ENCODE assay signal across 10 cellular contexts in genomic region chr1:116503535-116504307, GRCh38.
DNase-seq lines count a peak whose midpoint lies in the region; ATAC-seq and TF ChIP-seq lines count a peak whose summit lies in the region.
"Had no signal": no experiment of that assay in that cellular context is flagged by ENCODE, and none has a peak within 500 bp of the region (broad histone marks: within the 10 kb centered on the region; RNA-seq: fewer than 3 reads in every experiment).

No MANE protein-coding gene starts in this region.

- peak overlapping the region; percentile 78 for H3K4me2 ChIP-seq in Loucy (ENCODE audit: low read depth, low read length, poor library complexity, severe bottlenecking)

- peak overlapping the region; percentile 51 for H3K4me3 ChIP-seq in Loucy (ENCODE audit: low read length, poor library complexity, severe bottlenecking)
- no peak overlapping the region for H3K4me3 ChIP-seq in naive thymus-derived CD4-positive, alpha-beta T cell (ENCODE audit: low read length)

- ATAC-seq in GM19035 (IDR thresholded peaks at IDR 0.05; ENCODE audit: unreplicated experiment) (peak; percentile 3), HG03045 (IDR thresholded peaks at IDR 0.05; ENCODE audit: unreplicated experiment) (no peak)
- ATAC-seq in naive thymus-derived CD4-positive, alpha-beta T cell = peak; percentile 1

- H2AFZ ChIP-seq in Loucy (ENCODE audit: low read length) = no peak overlapping the region

- POLR2A ChIA-PET in naive thymus-derived CD4-positive, alpha-beta T cell (lab: Charles Lee) = interaction anchor here (0.6 to 2.4 kb wide), 4 partner anchors 11 to 353 kb away, joined by 3 to 16 read pairs (median 3); no protein-coding TSS in a partner anchor

- no peaks in the 10 kb centered on the region for H4K20me1 ChIP-seq in Loucy (ENCODE audit: insufficient read depth, low read length, poor library complexity, severe bottlenecking)

- peak overlapping the region; percentile 2 for H3K27ac ChIP-seq in naive thymus-derived CD4-positive, alpha-beta T cell (ENCODE audit: low read depth, low read length)

- no peaks in the 10 kb centered on the region for H3K9me3 ChIP-seq in Loucy (ENCODE audit: insufficient read depth, low read depth, low read length)
- H3K9me3 ChIP-seq in naive thymus-derived CD4-positive, alpha-beta T cell (ENCODE audit: control insufficient read depth in 2 of 3, low read length in 3 of 3) = no peaks in the 10 kb centered on the region

- H3F3A ChIP-seq in Loucy (ENCODE audit: low read depth) = peaks cover 13% of the 10 kb centered on the region

- intact Hi-C loops in naive thymus-derived CD4-positive, alpha-beta T cell (cut with micrococcal nuclease) = loop anchor here (1.0 to 10.0 kb wide), 15 partner anchors 11 to 1101 kb away; partner anchors contain the start of genes TENT5C (in 1 of the 2), TTF2 (in 1 of the 2) and VANGL1 (in 1 of the 2)

- TF ChIP-seq CTCF in Loucy (conservative IDR thresholded peaks at IDR 0.05; ENCODE audit: low read length) (no peak), osteocyte (IDR thresholded peaks at IDR 0.05) (no peak)

- no peaks in the 10 kb centered on the region for H3K9me2 ChIP-seq in Loucy (replicated peaks; ENCODE audit: low read depth, low read length)

- H3K9ac ChIP-seq in Loucy (ENCODE audit: low read depth, low read length, poor library complexity, severe bottlenecking) = peak overlapping the region; percentile 61

- no peaks in the 10 kb centered on the region for H3K27me3 Mint-ChIP-seq in activated naive CD8-positive, alpha-beta T cell
- H3K27me3 Mint-ChIP-seq in naive thymus-derived CD4-positive, alpha-beta T cell = no peaks in the 10 kb centered on the region
- no peaks in the 10 kb centered on the region for H3K27me3 Mint-ChIP-seq in osteocyte (ENCODE audit: unreplicated experiment)

- no peak for DNase-seq in naive thymus-derived CD4-positive, alpha-beta T cell
- DNase-seq in central memory CD4-positive, alpha-beta T cell = no peak
- DNase-seq in osteocyte (ENCODE audit: extremely low spot score, unreplicated experiment) (no peak), RPMI8226 (no peak)
- DNase-seq: activated gamma-delta T cell, NCI-H1092 treated with DMSO at 0.1 percent for 48 hours had no signal

- CTCF ChIA-PET in naive thymus-derived CD4-positive, alpha-beta T cell (lab: Charles Lee) = interaction anchor here (0.9 to 2.1 kb wide), 4 partner anchors 18 to 365 kb away, joined by 3 to 10 read pairs (median 4); no protein-coding TSS in a partner anchor

- H3K4me1 Mint-ChIP-seq in activated naive CD8-positive, alpha-beta T cell (ENCODE audit: low read depth) = peaks cover 49% of the 10 kb centered on the region
- peaks cover 21 to 89% (median 35%) of the 10 kb centered on the region in 7 donors for H3K4me1 Mint-ChIP-seq in naive thymus-derived CD4-positive, alpha-beta T cell
- H3K4me1 Mint-ChIP-seq in osteocyte (ENCODE audit: unreplicated experiment) = peaks cover 17% of the 10 kb centered on the region

- no peaks in the 10 kb centered on the region for H3K36me3 Mint-ChIP-seq in activated naive CD8-positive, alpha-beta T cell
- H3K36me3 Mint-ChIP-seq in naive thymus-derived CD4-positive, alpha-beta T cell = peaks cover 0 to 32% (median 0%) of the 10 kb centered on the region in 5 donors
- no peaks in the 10 kb centered on the region for H3K36me3 Mint-ChIP-seq in osteocyte (ENCODE audit: unreplicated experiment)

- H3K79me2 ChIP-seq in Loucy (ENCODE audit: insufficient read depth, low read length) = no peaks in the 10 kb centered on the region

- H3K4me3 Mint-ChIP-seq in activated naive CD8-positive, alpha-beta T cell = peak overlapping the region; percentile 72
- H3K4me3 Mint-ChIP-seq in naive thymus-derived CD4-positive, alpha-beta T cell = peak overlapping the region in 5 of 10 donors; percentile 11 to 75 (median 42)
- H3K4me3 Mint-ChIP-seq in osteocyte (ENCODE audit: unreplicated experiment) = no peak overlapping the region

- peaks cover 64% of the 10 kb centered on the region for H3K4me1 ChIP-seq in Loucy (ENCODE audit: insufficient read depth, low read length, poor library complexity, severe bottlenecking)
- H3K4me1 ChIP-seq in naive thymus-derived CD4-positive, alpha-beta T cell (ENCODE audit: control insufficient read depth in 2 of 2, insufficient read depth in 2 of 2, low read length in 2 of 2) = peaks cover 20 to 41% of the 10 kb centered on the region in 2 donors

- H3K36me3 ChIP-seq in Loucy (ENCODE audit: insufficient read depth, low read length) = no peaks in the 10 kb centered on the region
- H3K36me3 ChIP-seq in naive thymus-derived CD4-positive, alpha-beta T cell (ENCODE audit: control insufficient read depth in 2 of 3, insufficient read depth in 3 of 3, low read length in 3 of 3) = no peaks in the 10 kb centered on the region

- H3K27ac Mint-ChIP-seq in activated naive CD8-positive, alpha-beta T cell = peak overlapping the region; percentile 95
- H3K27ac Mint-ChIP-seq in naive thymus-derived CD4-positive, alpha-beta T cell = peak overlapping the region; percentile 65 to 92 (median 77)
- H3K27ac Mint-ChIP-seq in osteocyte (ENCODE audit: unreplicated experiment) = no peak overlapping the region

- no peaks in the 10 kb centered on the region for H3K9me3 Mint-ChIP-seq in activated naive CD8-positive, alpha-beta T cell (ENCODE audit: low read depth)
- H3K9me3 Mint-ChIP-seq in naive thymus-derived CD4-positive, alpha-beta T cell = peaks cover 0 to 2% (median 0%) of the 10 kb centered on the region in 11 donors
- no peaks in the 10 kb centered on the region for H3K9me3 Mint-ChIP-seq in osteocyte (ENCODE audit: unreplicated experiment)

- H3K27me3 ChIP-seq in Loucy (ENCODE audit: insufficient read depth, low read length, poor library complexity, severe bottlenecking) = no peaks in the 10 kb centered on the region
- H3K27me3 ChIP-seq in naive thymus-derived CD4-positive, alpha-beta T cell (ENCODE audit: control insufficient read depth in 2 of 2, insufficient read depth in 2 of 2, low read length in 2 of 2) = no peaks in the 10 kb centered on the region
